In genomic region chr1:43901562-43901961, GRCh38 we compare ENCODE assay signal across 23 cellular contexts. TPM values are rescaled to one million over a fixed set of nuclear protein-coding genes. Genes with fewer than 3 reads are reported as not detected.
DNase-seq lines count a peak whose midpoint lies in the region; ATAC-seq, FAIRE-seq and TF ChIP-seq lines count a peak whose summit lies in the region.
"Had no signal": no experiment of that assay in that cellular context is flagged by ENCODE, and none has a peak within 500 bp of the region (broad histone marks: within the 10 kb centered on the region; RNA-seq: fewer than 3 reads in every experiment).

No MANE protein-coding gene starts in this region.

- WGBS in K562 (ENCODE audit: insufficient coverage, low coverage, missing lambda C conversion rate): 41% methylated on average over 6 of the region's 6 CpGs
- 89 to 93% methylated on average over 6 of the region's 6 CpGs for WGBS in pancreas, 2 donors

- TF ChIP-seq EP300 in K562 (IDR thresholded peaks at IDR 0.05; ENCODE audit: low read length): no peak

- no peak overlapping the region for H3K4me3 Mint-ChIP-seq in CD8-positive, alpha-beta T cell
- H3K4me3 Mint-ChIP-seq: HFFc6 had no signal

- H3K27ac ChIP-seq in BLaER1 (peak overlapping the region; percentile 69), K562 (ENCODE audit: extremely low read depth, low read depth, low read length) (no peak overlapping the region), pancreas (peak overlapping the region in 1 of 4 donors; percentile 8)
- no peak overlapping the region for H3K27ac ChIP-seq in CD8-positive, alpha-beta T cell (ENCODE audit: low read depth, low read length)
- H3K27ac ChIP-seq: A549, Peyer's patch, SJCRH30 had no signal

- no peaks in the 10 kb centered on the region for H3K4me1 Mint-ChIP-seq in CD8-positive, alpha-beta T cell (ENCODE audit: low read depth)

- DNase-seq in CD8-positive, alpha-beta T cell: no peak
- DNase-seq in K562 (ENCODE audit: extremely low read depth in 1 of 4, low spot score in 3 of 4) (peak; percentile 29 to 49 (median 32)), mesenteric fat pad (ENCODE audit: low spot score) (peak; percentile 67), pancreas (no peak)
- DNase-seq in activated CD4-positive, alpha-beta T cell treated with anti-CD3 and anti-CD28 coated beads, Interleukin-2, amount 50 U/mL, for 4 hours: no peak
- no peak for DNase-seq in stimulated activated CD8-positive, alpha-beta memory T cell treated with anti-CD3 and anti-CD28 coated beads, Interleukin-4, amount 100 ng/mL, for 48 hours
- no peak for DNase-seq in stimulated activated naive CD4-positive, alpha-beta T cell treated with Interleukin-2 at 50 U/mL for 16 hours (lab: John Stamatoyannopoulos, UW)
- DNase-seq: BE2C; Calu3; CD4-positive, alpha-beta memory T cell; H7; HFFc6; KG1; NCI-H1092 treated with DMSO at 0.1 percent for 48 hours; NCI-H146; NCI-H2227 treated with DMSO at 0.1 percent for 48 hours; NCI-H748 treated with DMSO at 0.1 percent for 48 hours; Peyer's patch had no signal

- no peaks in the 10 kb centered on the region for H3K27me3 Mint-ChIP-seq in CD8-positive, alpha-beta T cell (ENCODE audit: low read depth)
- H3K27me3 Mint-ChIP-seq: CD4-positive, alpha-beta memory T cell had no signal

- in situ Hi-C loops in K562 (cut with MboI): no loop called here

- no peaks in the 10 kb centered on the region for H3K79me2 ChIP-seq in K562 (ENCODE audit: control insufficient read depth, insufficient read depth, low read length)

- H3K4me2 ChIP-seq in BLaER1 (no peak overlapping the region), K562 (ENCODE audit: insufficient read depth, low read length) (no peak overlapping the region)
- H3K4me2 ChIP-seq: A549 had no signal

- H3K9ac ChIP-seq in BLaER1 (no peak overlapping the region), K562 (ENCODE audit: insufficient read depth in 1 of 2, low read depth in 2 of 2, low read length in 2 of 2) (peak overlapping the region in 1 of 2 experiments; percentile 31; a peak in 2 of 4 replicates)

- no TSS peak for BruUV-seq in K562 (replicated peaks; lab: Mats Ljungman, UMichigan)

- CTCF ChIA-PET in CD8-positive, alpha-beta T cell (lab: Charles Lee): interaction anchor here (2.0 kb wide), 1 partner anchor 33 kb away, joined by 5 read pairs; no protein-coding TSS in a partner anchor
- CTCF ChIA-PET in K562 (lab: Yijun Ruan, JAX; ENCODE audit: low intra/inter-chr PET ratio): no interaction called here

- H3K9me1 ChIP-seq in K562 (ENCODE audit: control insufficient read depth, insufficient read depth, low read length): peaks cover 3% of the 10 kb centered on the region

- TF ChIP-seq RAD21 in K562 (CRISPR knock-in tag; conservative IDR thresholded peaks at IDR 0.05 in 1 of 2, IDR thresholded peaks at IDR 0.05 in 1 of 2): no peak

- no peak overlapping the region for H2AFZ ChIP-seq in K562 (ENCODE audit: low read depth, low read length)

- FAIRE-seq in K562 (lab: Jason Lieb, UNC) (no peak), pancreas (lab: Jason Lieb, UNC) (no peak)
- FAIRE-seq: A549, GM12891 had no signal

- POLR2A ChIA-PET in CD8-positive, alpha-beta T cell (lab: Charles Lee): no interaction called here
- POLR2A ChIA-PET in K562 (lab: Yijun Ruan, JAX): interaction anchor here (0.8 to 2.5 kb wide), 3 partner anchors 10 to 305 kb away, joined by 3 to 19 read pairs (median 4); no protein-coding TSS in a partner anchor

- H3K9me3 Mint-ChIP-seq in CD8-positive, alpha-beta T cell: no peaks in the 10 kb centered on the region
- H3K9me3 Mint-ChIP-seq: CD4-positive, alpha-beta memory T cell; HFFc6 had no signal

- H3K9me3 ChIP-seq in BLaER1 (no peaks in the 10 kb centered on the region), K562 (replicated peaks; ENCODE audit: control insufficient read depth, insufficient read depth, low read depth, low read length) (no peaks in the 10 kb centered on the region), pancreas (no peaks in the 10 kb centered on the region)
- H3K9me3 ChIP-seq in CD8-positive, alpha-beta T cell (ENCODE audit: low read length): no peaks in the 10 kb centered on the region
- H3K9me3 ChIP-seq: A549, BE2C, Peyer's patch, SJCRH30 had no signal

- H3K36me3 ChIP-seq in BLaER1: peaks cover 59% of the 10 kb centered on the region
- H3K36me3 ChIP-seq in CD8-positive, alpha-beta T cell (ENCODE audit: insufficient read depth, low read length): no peaks in the 10 kb centered on the region
- peaks cover 12% of the 10 kb centered on the region; the same call in 2 of the 3 replicates for H3K36me3 ChIP-seq in K562 (ENCODE audit: control insufficient read depth, insufficient read depth, low read length)
- H3K36me3 ChIP-seq in pancreas: no peaks in the 10 kb centered on the region
- H3K36me3 ChIP-seq: BE2C, Peyer's patch, SJCRH30 had no signal

- H3K36me3 Mint-ChIP-seq in CD8-positive, alpha-beta T cell: peaks cover 38% of the 10 kb centered on the region

- no peak for ATAC-seq in CD8-positive, alpha-beta T cell
- ATAC-seq in K562: peak; percentile 75
- ATAC-seq in pancreas: no peak
- ATAC-seq: A549 had no signal

- H4K20me1 ChIP-seq in BLaER1: no peaks in the 10 kb centered on the region
- no peaks in the 10 kb centered on the region for H4K20me1 ChIP-seq in K562 (replicated peaks; ENCODE audit: control insufficient read depth, insufficient read depth, low read length)

- H3K27ac Mint-ChIP-seq in CD8-positive, alpha-beta T cell: peak overlapping the region; percentile 37
- H3K27ac Mint-ChIP-seq: HFFc6 had no signal

- intact Hi-C loops in CD8-positive, alpha-beta T cell (cut with DNase I, micrococcal nuclease): no loop called here
- intact Hi-C loops in K562 (cut with micrococcal nuclease) (no loop called here), pancreas (cut with DNase I) (no loop called here)

- H3K27me3 ChIP-seq in BLaER1 (no peaks in the 10 kb centered on the region), K562 (ENCODE audit: control insufficient read depth in 2 of 2, insufficient read depth in 2 of 2, low read length in 2 of 2) (no peaks in the 10 kb centered on the region), pancreas (no peaks in the 10 kb centered on the region)
- H3K27me3 ChIP-seq in CD8-positive, alpha-beta T cell (ENCODE audit: insufficient read depth, low read length): no peaks in the 10 kb centered on the region
- H3K27me3 ChIP-seq: BE2C, Peyer's patch, SJCRH30 had no signal

- H3K4me1 ChIP-seq in BLaER1 (peaks cover 42% of the 10 kb centered on the region), K562 (replicated peaks in 1 of 2; ENCODE audit: control insufficient read depth in 2 of 2, insufficient read depth in 2 of 2, low read length in 2 of 2) (peaks cover 3 to 20% of the 10 kb centered on the region in 2 experiments; a peak in 3 of 5 replicates), pancreas (no peaks in the 10 kb centered on the region)
- H3K4me1 ChIP-seq in CD8-positive, alpha-beta T cell (ENCODE audit: insufficient read depth, low read length): no peaks in the 10 kb centered on the region
- H3K4me1 ChIP-seq: A549, BE2C, Peyer's patch had no signal

- TF ChIP-seq POLR2A in K562 (conservative IDR thresholded peaks at IDR 0.05): no peak

- no peak for TF ChIP-seq CTCF in CD8-positive, alpha-beta T cell (IDR thresholded peaks at IDR 0.05)
- no peak for TF ChIP-seq CTCF in K562 (IDR thresholded peaks at IDR 0.05 in 2 of 3, conservative IDR thresholded peaks at IDR 0.05 in 1 of 3; ENCODE audit: insufficient read depth in 2 of 3, low read depth in 1 of 3, low read length in 3 of 3)
- TF ChIP-seq CTCF in pancreas (IDR thresholded peaks at IDR 0.05): no peak

- H3K4me3 ChIP-seq in BLaER1 (no peak overlapping the region), K562 (no peak overlapping the region), pancreas (no peak overlapping the region)
- no peak overlapping the region for H3K4me3 ChIP-seq in CD8-positive, alpha-beta T cell (ENCODE audit: low read depth, low read length)
- H3K4me3 ChIP-seq: A549, Peyer's patch, SJCRH30 had no signal

RNA-seq across cellular contexts. Expression of gene ARTN, which starts 32.0 kb away (rescaled TPM):
- total RNA-seq in CD8-positive, alpha-beta T cell: under 1 TPM; 0.81 to 0.84 TPM
- total RNA-seq in K562 (2011; cell fraction: chromatin; rRNA removed; ENCODE audit: low replicate concordance): 0.74 TPM in 1 of 2 replicates, not detected in the other
- total RNA-seq in K562 (2011; cell fraction: nucleolus; rRNA removed): 0.92 and 1.0 TPM in 2 replicates
- total RNA-seq in K562 (2011; cell fraction: nucleoplasm; rRNA removed): 0.44 and 0.61 TPM in 2 replicates
- total RNA-seq in K562 (2014; rRNA removed) (not detected in 2 replicates), K562 (2014; rRNA removed; fragmentation: Illumina TruSeq; extraction: Trizol) (not detected in 2 replicates), K562 (2015; rRNA removed; fragmentation: Illumina TruSeq; extraction: Trizol) (not detected in 2 replicates), K562 (2021) (0.38 TPM in 1 of 2 replicates, not detected in the other), mesenteric fat pad (0.39 TPM), pancreas (1 to 10 TPM in 4 of 6 donors, under 1 TPM in 2; 0.87 to 1.9 (median 1.1) TPM)
- polyA plus RNA-seq in K562 (2011; rRNA removed) (0.06 and 0.07 TPM in 2 replicates), K562 (2014; fragmentation: Illumina TruSeq; extraction: Trizol) (not detected in 2 replicates), K562 (2014; fragmentation: Nextera tagmentation; extraction: Ambion mirVana) (not detected), K562 (2014; rRNA removed) (not detected in 2 replicates), pancreas (1 to 10 TPM; 2.6 to 3.2 TPM)
- polyA plus RNA-seq in K562 (2011; cell fraction: cytosol; rRNA removed): not detected in 2 replicates
- polyA plus RNA-seq in K562 (2011; cell fraction: nucleus; rRNA removed): 0.46 and 0.50 TPM in 2 replicates
- polyA plus RNA-seq in K562 (2012): 0.22 and 0.55 TPM in 2 replicates
- not detected in 2 replicates for polyA minus RNA-seq in K562 (2011; rRNA and poly(A)+ RNA removed)
- polyA minus RNA-seq in K562 (2011; cell fraction: cytosol; rRNA and poly(A)+ RNA removed): not detected in 2 replicates
- 0.11 and 0.27 TPM in 2 replicates for polyA minus RNA-seq in K562 (2011; cell fraction: nucleus; rRNA and poly(A)+ RNA removed)
- total RNA-seq: G401 had no signal
- polyA plus RNA-seq: CD4-positive, alpha-beta memory T cell had no signal

RNA-seq across cellular contexts. Expression of gene IPO13, which starts 45.2 kb away (rescaled TPM):
- 1 to 10 TPM; 6.5 to 8.1 TPM for total RNA-seq in CD8-positive, alpha-beta T cell
- 24.0 and 67.1 TPM in 2 replicates for total RNA-seq in K562 (2011; cell fraction: chromatin; rRNA removed; ENCODE audit: low replicate concordance)
- total RNA-seq in K562 (2011; cell fraction: nucleolus; rRNA removed): 41.3 and 46.4 TPM in 2 replicates
- total RNA-seq in K562 (2011; cell fraction: nucleoplasm; rRNA removed): 28.3 and 29.6 TPM in 2 replicates
- total RNA-seq in K562 (2014; rRNA removed) (17.5 and 27.9 TPM in 2 replicates), K562 (2014; rRNA removed; fragmentation: Illumina TruSeq; extraction: Trizol) (7.8 and 10.0 TPM in 2 replicates), K562 (2015; rRNA removed; fragmentation: Illumina TruSeq; extraction: Trizol) (16.1 and 16.2 TPM in 2 replicates), K562 (2021) (28.4 and 30.8 TPM in 2 replicates), mesenteric fat pad (26.1 TPM), pancreas (10 to 100 TPM in 2 of 6 donors, 1 to 10 TPM in 4; 6.7 to 15.6 (median 8.5) TPM)
- polyA plus RNA-seq in K562 (2011; rRNA removed) (13.9 and 19.1 TPM in 2 replicates), K562 (2014; fragmentation: Illumina TruSeq; extraction: Trizol) (24.7 and 27.1 TPM in 2 replicates), K562 (2014; fragmentation: Nextera tagmentation; extraction: Ambion mirVana) (1 to 10 TPM; 7.0 to 9.8 TPM), K562 (2014; rRNA removed) (18.6 and 22.0 TPM in 2 replicates), pancreas (10 to 100 TPM; 22.2 to 24.3 TPM)
- polyA plus RNA-seq in K562 (2011; cell fraction: cytosol; rRNA removed): 27.1 and 36.4 TPM in 2 replicates
- polyA plus RNA-seq in K562 (2011; cell fraction: nucleus; rRNA removed): 59.2 and 89.3 TPM in 2 replicates
- 27.4 and 30.4 TPM in 2 replicates for polyA plus RNA-seq in K562 (2012)
- 18.8 and 24.2 TPM in 2 replicates for polyA minus RNA-seq in K562 (2011; rRNA and poly(A)+ RNA removed)
- polyA minus RNA-seq in K562 (2011; cell fraction: cytosol; rRNA and poly(A)+ RNA removed): 16.5 and 21.7 TPM in 2 replicates
- polyA minus RNA-seq in K562 (2011; cell fraction: nucleus; rRNA and poly(A)+ RNA removed): 18.4 and 22.3 TPM in 2 replicates

Comparison
In these comparisons a context has a peak if more than half of its experiments do, and no peak if none do; other contexts are left out.
1. DNase-seq: peak in K562 (4 of 4) and mesenteric fat pad (single experiment); none in CD8-positive, alpha-beta T cell (0 of 7), pancreas (0 of 6), activated CD4-positive, alpha-beta T cell treated with anti-CD3 and anti-CD28 coated beads, Interleukin-2, amount 50 U/mL, for 4 hours (0 of 2), stimulated activated CD8-positive, alpha-beta memory T cell treated with anti-CD3 and anti-CD28 coated beads, Interleukin-4, amount 100 ng/mL, for 48 hours (single experiment) and stimulated activated naive CD4-positive, alpha-beta T cell treated with Interleukin-2 at 50 U/mL for 16 hours (single experiment).